In the genomic region with DNA sequence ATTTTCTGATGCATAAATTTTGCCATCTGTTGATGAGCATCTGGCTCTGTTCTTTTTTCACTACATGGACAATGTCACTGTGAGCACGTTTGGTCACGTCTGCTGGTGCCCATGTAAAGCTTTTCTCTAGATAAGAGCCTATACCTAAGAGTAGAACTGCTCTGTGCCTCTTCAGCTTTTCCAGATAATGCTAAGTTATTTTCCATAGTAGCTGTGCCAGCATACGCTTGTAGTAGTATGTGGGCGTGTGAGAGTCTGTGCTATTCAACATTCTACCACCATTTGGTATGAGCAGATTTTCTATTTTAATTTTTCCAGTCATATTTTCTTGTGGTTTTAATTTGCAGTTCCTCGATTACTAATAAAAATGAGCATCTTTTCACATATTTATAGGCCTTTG, we compare ENCODE assay signal across 1 cellular context.
TF ChIP-seq lines count a peak whose summit lies in the region.

No MANE protein-coding gene starts in this region.

TF ChIP-seq in SK-N-SH, 30 proteins besides CTCF, POLR2A, EP300 and RAD21 (continued from another document):
- TF ChIP-seq USF2 (IDR thresholded peaks at IDR 0.05; ENCODE audit: borderline replicate concordance, low read depth, low read length) (no peak), TEAD4 (IDR thresholded peaks at IDR 0.05; ENCODE audit: borderline replicate concordance, insufficient read depth) (no peak), RCOR1 (IDR thresholded peaks at IDR 0.05; ENCODE audit: low read length) (no peak), NFIC (IDR thresholded peaks at IDR 0.05; ENCODE audit: borderline replicate concordance) (no peak)
